Comparison of ENCODE assay signal across 10 cellular contexts in the genomic region with DNA sequence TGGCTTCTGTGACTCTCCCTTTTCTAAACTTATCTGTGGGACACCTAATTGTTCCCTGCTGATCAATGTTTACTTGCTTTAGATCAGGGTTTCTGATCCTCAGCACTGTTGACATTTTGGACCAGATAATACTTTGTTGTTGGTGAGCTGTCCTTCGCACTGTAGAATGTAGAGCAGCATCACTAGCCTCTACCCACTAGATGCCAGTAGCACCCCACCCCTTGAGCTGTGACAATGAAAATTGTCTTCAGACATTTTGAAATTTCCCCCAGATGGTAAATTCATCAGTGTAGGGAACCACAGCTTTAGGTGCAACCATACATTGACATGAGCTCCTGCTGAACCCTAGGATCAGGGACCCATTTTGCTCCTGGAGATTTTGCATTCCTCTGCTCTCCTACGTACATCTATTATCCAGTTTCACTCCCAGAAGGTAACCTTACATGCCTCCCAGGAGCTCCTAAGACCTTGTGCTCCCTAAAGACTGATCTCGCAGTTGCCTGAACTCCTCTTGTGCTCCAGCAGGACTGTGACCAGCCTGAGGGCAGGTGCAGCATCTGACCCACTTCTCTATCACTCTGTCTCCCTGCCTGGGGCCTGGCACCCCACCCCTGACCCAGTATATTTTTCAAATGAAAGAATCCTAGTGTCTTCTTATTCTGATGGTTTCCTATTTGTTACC.
DNase-seq lines count a peak whose midpoint lies in the region; ATAC-seq and TF ChIP-seq lines count a peak whose summit lies in the region.
"Had no signal": no experiment of that assay in that cellular context is flagged by ENCODE, and none has a peak within 500 bp of the region (broad histone marks: within the 10 kb centered on the region; RNA-seq: fewer than 3 reads in every experiment).

No MANE protein-coding gene starts in this region.

- H3K79me2 ChIP-seq in OCI-LY7 (ENCODE audit: insufficient read depth, low read depth, low read length): no peaks in the 10 kb centered on the region

- H3K9me3 ChIP-seq in OCI-LY7 (ENCODE audit: low read length): no peaks in the 10 kb centered on the region

- H3K4me1 ChIP-seq in OCI-LY7 (ENCODE audit: insufficient read depth, low read length, poor library complexity, severe bottlenecking): peaks cover 32% of the 10 kb centered on the region

- intact Hi-C loops in activated T-helper 1 cell treated with anti-CD3 and anti-CD28 coated beads, Interleukin-12 subunit alpha, Interleukin-12 subunit beta, Interleukin-2, Interleukin-4 antibody, amounts not matched to agents 30 ng/mL and 10 ng/mL and 1 ng/mL, durations not matched to agents 14 hours and 24 hours and 36 hours (cut with micrococcal nuclease): loop anchor here (5.0 to 10.0 kb wide), 2 partner anchors 181 to 679 kb away; no protein-coding TSS in a partner anchor
- intact Hi-C loops in OCI-LY7 (cut with micrococcal nuclease; ENCODE audit: unreplicated experiment): loop anchor here (1.0 to 2.0 kb wide), 4 partner anchors 85 to 473 kb away; no protein-coding TSS in a partner anchor

- H3K27me3 Mint-ChIP-seq in activated T-helper 1 cell treated with anti-CD3 and anti-CD28 coated beads, Interleukin-12 subunit alpha, Interleukin-12 subunit beta, Interleukin-2, Interleukin-4 antibody, amounts not matched to agents 30 ng/mL and 10 ng/mL and 1 ng/mL, durations not matched to agents 14 hours and 24 hours and 36 hours (ENCODE audit: insufficient read depth): peaks cover 26% of the 10 kb centered on the region

- DNase-seq in activated T-helper 1 cell treated with Interleukin-2 at 50 U/mL for 16 hours (ENCODE audit: low read depth) (peak; percentile 20), OCI-LY7 (ENCODE audit: low spot score) (peak; percentile 87), HPDE6-E6E7 (ENCODE audit: extremely low spot score) (no peak), GF-D8 (lab: John Stamatoyannopoulos, UW) (no peak)
- no peak for DNase-seq in activated T-helper 1 cell treated with anti-CD3 and anti-CD28 coated beads, Interleukin-12 subunit alpha, Interleukin-12 subunit beta, Interleukin-2, Interleukin-4 antibody, amounts not matched to agents 30 ng/mL and 10 ng/mL and 1 ng/mL, durations not matched to agents 14 hours and 24 hours and 36 hours (ENCODE audit: low spot score)
- peak; percentile 37 for DNase-seq in central memory CD4-positive, alpha-beta T cell
- DNase-seq in stimulated activated CD8-positive, alpha-beta memory T cell treated with anti-CD3 and anti-CD28 coated beads, Interleukin-4, amount 100 ng/mL, for 1 hour (ENCODE audit: low read depth in 2 of 2, low spot score in 1 of 2): peak; percentile 14 to 31
- DNase-seq: GDM1 had no signal

- no peak overlapping the region for H3K27ac Mint-ChIP-seq in activated T-helper 1 cell treated with anti-CD3 and anti-CD28 coated beads, Interleukin-12 subunit alpha, Interleukin-12 subunit beta, Interleukin-2, Interleukin-4 antibody, amounts not matched to agents 30 ng/mL and 10 ng/mL and 1 ng/mL, durations not matched to agents 14 hours and 24 hours and 36 hours

- H3K4me1 Mint-ChIP-seq in activated T-helper 1 cell treated with anti-CD3 and anti-CD28 coated beads, Interleukin-12 subunit alpha, Interleukin-12 subunit beta, Interleukin-2, Interleukin-4 antibody, amounts not matched to agents 30 ng/mL and 10 ng/mL and 1 ng/mL, durations not matched to agents 14 hours and 24 hours and 36 hours (ENCODE audit: low read depth): no peaks in the 10 kb centered on the region

- POLR2A ChIA-PET in OCI-LY7 (lab: Charles Lee): interaction anchor here (0.6 to 1.8 kb wide), 9 partner anchors 12 to 472 kb away, joined by 3 to 5 read pairs (median 4); no protein-coding TSS in a partner anchor

- H4K20me1 ChIP-seq in OCI-LY7 (ENCODE audit: insufficient read depth, low read length): no peaks in the 10 kb centered on the region

- no peak for ATAC-seq in GM19324 (IDR thresholded peaks at IDR 0.05; ENCODE audit: low FRiP score, unreplicated experiment)

- no peaks in the 10 kb centered on the region; the same call in 1 of the 2 replicates for H3K36me3 ChIP-seq in OCI-LY7 (ENCODE audit: insufficient read depth, low read length)

- no peak overlapping the region for H3K27ac ChIP-seq in OCI-LY7 (ENCODE audit: low read depth, low read length, poor library complexity, severe bottlenecking)
- H3K27ac ChIP-seq: HL-60 had no signal

- H2AFZ ChIP-seq in OCI-LY7 (ENCODE audit: low read length): peak overlapping the region; percentile 76

- H3K4me3 Mint-ChIP-seq in activated T-helper 1 cell treated with anti-CD3 and anti-CD28 coated beads, Interleukin-12 subunit alpha, Interleukin-12 subunit beta, Interleukin-2, Interleukin-4 antibody, amounts not matched to agents 30 ng/mL and 10 ng/mL and 1 ng/mL, durations not matched to agents 14 hours and 24 hours and 36 hours: no peak overlapping the region

- H3K4me3 ChIP-seq in OCI-LY7 (ENCODE audit: low read depth, low read length, poor library complexity, severe bottlenecking): no peak overlapping the region

- H3K4me2 ChIP-seq in OCI-LY7 (ENCODE audit: low read length): no peak overlapping the region

- no TSS peak for BruUV-seq in OCI-LY7 (replicated peaks; lab: Mats Ljungman, UMichigan)

- no peaks in the 10 kb centered on the region for H3K36me3 Mint-ChIP-seq in activated T-helper 1 cell treated with anti-CD3 and anti-CD28 coated beads, Interleukin-12 subunit alpha, Interleukin-12 subunit beta, Interleukin-2, Interleukin-4 antibody, amounts not matched to agents 30 ng/mL and 10 ng/mL and 1 ng/mL, durations not matched to agents 14 hours and 24 hours and 36 hours (ENCODE audit: low read depth)

- H3K9me2 ChIP-seq in OCI-LY7 (ENCODE audit: insufficient read depth, low read length): no peaks in the 10 kb centered on the region

- no peaks in the 10 kb centered on the region for H3K9me3 Mint-ChIP-seq in activated T-helper 1 cell treated with anti-CD3 and anti-CD28 coated beads, Interleukin-12 subunit alpha, Interleukin-12 subunit beta, Interleukin-2, Interleukin-4 antibody, amounts not matched to agents 30 ng/mL and 10 ng/mL and 1 ng/mL, durations not matched to agents 14 hours and 24 hours and 36 hours

- CTCF ChIA-PET in OCI-LY7 (lab: Charles Lee; ENCODE audit: unreplicated experiment): interaction anchor here (0.7 to 1.2 kb wide), 5 partner anchors 75 to 472 kb away, joined by 3 to 8 read pairs (median 4); no protein-coding TSS in a partner anchor

- peak; percentile 95 for TF ChIP-seq CTCF in OCI-LY7 (conservative IDR thresholded peaks at IDR 0.05; ENCODE audit: low read length)

Comparison
In these comparisons a context has a peak if more than half of its experiments do, and no peak if none do; other contexts are left out.
1. DNase-seq: peak in activated T-helper 1 cell treated with Interleukin-2 at 50 U/mL for 16 hours (single experiment), OCI-LY7 (single experiment), central memory CD4-positive, alpha-beta T cell (single experiment) and stimulated activated CD8-positive, alpha-beta memory T cell treated with anti-CD3 and anti-CD28 coated beads, Interleukin-4, amount 100 ng/mL, for 1 hour (2 of 2); none in activated T-helper 1 cell treated with anti-CD3 and anti-CD28 coated beads, Interleukin-12 subunit alpha, Interleukin-12 subunit beta, Interleukin-2, Interleukin-4 antibody, amounts not matched to agents 30 ng/mL and 10 ng/mL and 1 ng/mL, durations not matched to agents 14 hours and 24 hours and 36 hours (single experiment), HPDE6-E6E7 (single experiment) and GF-D8 (single experiment).